14 cellular contexts compared by ENCODE assay signal in the genomic region with DNA sequence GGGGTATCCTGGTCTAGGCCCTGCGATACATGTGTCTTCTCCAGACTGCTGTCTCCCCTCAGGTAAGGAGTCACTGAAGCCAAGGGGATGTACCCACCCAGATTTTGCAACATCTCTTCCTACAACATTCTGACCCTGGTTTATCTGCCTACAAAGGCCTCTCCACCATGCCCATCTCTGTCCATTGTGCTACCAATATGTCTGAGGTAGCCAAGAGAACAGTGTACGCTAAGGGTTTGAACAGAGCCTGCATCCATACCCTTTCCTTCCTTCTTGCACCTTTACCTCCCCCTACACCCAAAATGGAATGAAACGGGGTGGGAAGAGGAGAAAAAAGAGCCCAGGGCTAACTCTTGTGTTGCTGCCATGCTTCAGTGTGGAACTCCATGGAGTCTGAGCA. TPM values are rescaled to one million over a fixed set of nuclear protein-coding genes. Genes with fewer than 3 reads are reported as not detected.
DNase-seq lines count a peak whose midpoint lies in the region; ATAC-seq and TF ChIP-seq lines count a peak whose summit lies in the region.
"Had no signal": no experiment of that assay in that cellular context is flagged by ENCODE, and none has a peak within 500 bp of the region (broad histone marks: within the 10 kb centered on the region; RNA-seq: fewer than 3 reads in every experiment).

No MANE protein-coding gene starts in this region.

- no peak for DNase-seq in activated CD8-positive, alpha-beta T cell treated with anti-CD3 and anti-CD28 coated beads for 36 hours
- DNase-seq in activated CD8-positive, alpha-beta T cell treated with anti-CD3 and anti-CD28 coated beads, Interleukin-2, amount 10 ng/mL, durations not matched to agents 7 days and 5 days = no peak
- DNase-seq in T-helper 17 cell (no peak), endodermal cell (no peak), NCI-H1048 (lab: John Stamatoyannopoulos, UW) (no peak), GDM1 (lab: John Stamatoyannopoulos, UW) (no peak)
- DNase-seq in activated T-helper 1 cell treated with anti-CD3 and anti-CD28 coated beads, Interleukin-12 subunit alpha, Interleukin-12 subunit beta, Interleukin-2, Interleukin-4 antibody, amounts not matched to agents 30 ng/mL and 10 ng/mL and 1 ng/mL, durations not matched to agents 14 hours and 24 hours and 36 hours (ENCODE audit: low spot score) = no peak
- DNase-seq: CD8-positive, alpha-beta memory T cell; GM23248; H7 had no signal

- no peak for ATAC-seq in activated CD8-positive, alpha-beta T cell treated with anti-CD3 and anti-CD28 coated beads for 36 hours
- no peak for ATAC-seq in activated CD8-positive, alpha-beta T cell treated with anti-CD3 and anti-CD28 coated beads, Interleukin-2, amount 10 ng/mL, durations not matched to agents 7 days and 5 days
- ATAC-seq in T-helper 17 cell = no peak
- ATAC-seq: GM12878 had no signal

- H3K27me3 ChIP-seq in endodermal cell (ENCODE audit: control insufficient read depth, insufficient read depth, low read length, poor library complexity, severe bottlenecking) = no peaks in the 10 kb centered on the region

- H3K36me3 ChIP-seq in endodermal cell (ENCODE audit: control insufficient read depth, insufficient read depth, low read length) = peaks cover 83% of the 10 kb centered on the region

- no peaks in the 10 kb centered on the region for H3K27me3 Mint-ChIP-seq in activated CD8-positive, alpha-beta T cell treated with anti-CD3 and anti-CD28 coated beads for 36 hours
- H3K27me3 Mint-ChIP-seq in activated CD8-positive, alpha-beta T cell treated with anti-CD3 and anti-CD28 coated beads, Interleukin-2, amount 10 ng/mL, durations not matched to agents 7 days and 5 days (ENCODE audit: low read depth) = no peaks in the 10 kb centered on the region
- H3K27me3 Mint-ChIP-seq in T-helper 17 cell (no peaks in the 10 kb centered on the region), endodermal cell (ENCODE audit: insufficient read depth) (no peaks in the 10 kb centered on the region)
- no peaks in the 10 kb centered on the region for H3K27me3 Mint-ChIP-seq in activated T-helper 1 cell treated with anti-CD3 and anti-CD28 coated beads, Interleukin-12 subunit alpha, Interleukin-12 subunit beta, Interleukin-2, Interleukin-4 antibody, amounts not matched to agents 30 ng/mL and 10 ng/mL and 1 ng/mL, durations not matched to agents 14 hours and 24 hours and 36 hours (ENCODE audit: insufficient read depth)
- H3K27me3 Mint-ChIP-seq: CD8-positive, alpha-beta memory T cell had no signal

- CTCF ChIA-PET in activated CD8-positive, alpha-beta T cell treated with anti-CD3 and anti-CD28 coated beads for 36 hours (lab: Charles Lee) = no interaction called here
- CTCF ChIA-PET in activated CD8-positive, alpha-beta T cell treated with anti-CD3 and anti-CD28 coated beads, Interleukin-2, amount 10 ng/mL, durations not matched to agents 7 days and 5 days (lab: Charles Lee) = no interaction called here

- no peaks in the 10 kb centered on the region for H3K9me3 Mint-ChIP-seq in activated CD8-positive, alpha-beta T cell treated with anti-CD3 and anti-CD28 coated beads for 36 hours
- no peaks in the 10 kb centered on the region for H3K9me3 Mint-ChIP-seq in activated CD8-positive, alpha-beta T cell treated with anti-CD3 and anti-CD28 coated beads, Interleukin-2, amount 10 ng/mL, durations not matched to agents 7 days and 5 days (ENCODE audit: insufficient read depth)
- H3K9me3 Mint-ChIP-seq in endodermal cell = no peaks in the 10 kb centered on the region
- no peaks in the 10 kb centered on the region for H3K9me3 Mint-ChIP-seq in activated T-helper 1 cell treated with anti-CD3 and anti-CD28 coated beads, Interleukin-12 subunit alpha, Interleukin-12 subunit beta, Interleukin-2, Interleukin-4 antibody, amounts not matched to agents 30 ng/mL and 10 ng/mL and 1 ng/mL, durations not matched to agents 14 hours and 24 hours and 36 hours
- H3K9me3 Mint-ChIP-seq: CD14-positive monocyte; CD8-positive, alpha-beta memory T cell had no signal

- peaks cover 45% of the 10 kb centered on the region for H3K4me1 Mint-ChIP-seq in activated CD8-positive, alpha-beta T cell treated with anti-CD3 and anti-CD28 coated beads for 36 hours (ENCODE audit: low read depth)
- H3K4me1 Mint-ChIP-seq in activated CD8-positive, alpha-beta T cell treated with anti-CD3 and anti-CD28 coated beads, Interleukin-2, amount 10 ng/mL, durations not matched to agents 7 days and 5 days (ENCODE audit: low read depth) = peaks cover 17% of the 10 kb centered on the region
- H3K4me1 Mint-ChIP-seq in T-helper 17 cell (peaks cover 27% of the 10 kb centered on the region), endodermal cell (peaks cover under 1% of the 10 kb centered on the region)
- H3K4me1 Mint-ChIP-seq in activated T-helper 1 cell treated with anti-CD3 and anti-CD28 coated beads, Interleukin-12 subunit alpha, Interleukin-12 subunit beta, Interleukin-2, Interleukin-4 antibody, amounts not matched to agents 30 ng/mL and 10 ng/mL and 1 ng/mL, durations not matched to agents 14 hours and 24 hours and 36 hours (ENCODE audit: low read depth) = peaks cover 11% of the 10 kb centered on the region

- 93 to 100% methylated on average over 2 to 3 of the region's 3 CpGs for WGBS in endodermal cell (ENCODE audit: insufficient coverage in 1 of 2, insufficient read length in 1 of 2), 2 experiments

- H3K27ac ChIP-seq in endodermal cell (ENCODE audit: low read depth, low read length) = no peak overlapping the region
- H3K27ac ChIP-seq: 22Rv1, GM23248, HL-60 had no signal

- H3K9me3 ChIP-seq in T-helper 17 cell (ENCODE audit: control insufficient read depth, low read length, poor library complexity, severe bottlenecking) = no peaks in the 10 kb centered on the region
- H3K9me3 ChIP-seq in endodermal cell (ENCODE audit: control insufficient read depth, low read length) = no peaks in the 10 kb centered on the region

- no peak for TF ChIP-seq CTCF in activated CD8-positive, alpha-beta T cell treated with anti-CD3 and anti-CD28 coated beads for 36 hours (IDR thresholded peaks at IDR 0.05)
- TF ChIP-seq CTCF in endodermal cell (conservative IDR thresholded peaks at IDR 0.05) = no peak

- H3K4me3 ChIP-seq in endodermal cell (ENCODE audit: low read length) = no peak overlapping the region
- H3K4me3 ChIP-seq: GM12878, GM23248 had no signal

- POLR2A ChIA-PET in activated CD8-positive, alpha-beta T cell treated with anti-CD3 and anti-CD28 coated beads for 36 hours (lab: Charles Lee) = no interaction called here
- POLR2A ChIA-PET in activated CD8-positive, alpha-beta T cell treated with anti-CD3 and anti-CD28 coated beads, Interleukin-2, amount 10 ng/mL, durations not matched to agents 7 days and 5 days (lab: Charles Lee) = no interaction called here

- no peaks in the 10 kb centered on the region for H3K4me1 ChIP-seq in endodermal cell (ENCODE audit: control insufficient read depth, insufficient read depth, low read length)

- H3K27ac Mint-ChIP-seq in activated CD8-positive, alpha-beta T cell treated with anti-CD3 and anti-CD28 coated beads for 36 hours = peak overlapping the region; percentile 21
- H3K27ac Mint-ChIP-seq in activated CD8-positive, alpha-beta T cell treated with anti-CD3 and anti-CD28 coated beads, Interleukin-2, amount 10 ng/mL, durations not matched to agents 7 days and 5 days = no peak overlapping the region
- H3K27ac Mint-ChIP-seq in T-helper 17 cell = peak overlapping the region; percentile 88
- H3K27ac Mint-ChIP-seq in endodermal cell = peak overlapping the region; percentile 41
- no peak overlapping the region for H3K27ac Mint-ChIP-seq in activated T-helper 1 cell treated with anti-CD3 and anti-CD28 coated beads, Interleukin-12 subunit alpha, Interleukin-12 subunit beta, Interleukin-2, Interleukin-4 antibody, amounts not matched to agents 30 ng/mL and 10 ng/mL and 1 ng/mL, durations not matched to agents 14 hours and 24 hours and 36 hours

- intact Hi-C loops in activated CD8-positive, alpha-beta T cell treated with anti-CD3 and anti-CD28 coated beads for 36 hours (cut with micrococcal nuclease) = no loop called here
- intact Hi-C loops in activated T-helper 1 cell treated with anti-CD3 and anti-CD28 coated beads, Interleukin-12 subunit alpha, Interleukin-12 subunit beta, Interleukin-2, Interleukin-4 antibody, amounts not matched to agents 30 ng/mL and 10 ng/mL and 1 ng/mL, durations not matched to agents 14 hours and 24 hours and 36 hours (cut with micrococcal nuclease) = no loop called here

- H3K9ac ChIP-seq in endodermal cell (ENCODE audit: extremely low read depth, low read length, poor library complexity, severe bottlenecking) = no peak overlapping the region
- H3K9ac ChIP-seq: GM23248 had no signal

- H3K4me3 Mint-ChIP-seq in activated CD8-positive, alpha-beta T cell treated with anti-CD3 and anti-CD28 coated beads for 36 hours = no peak overlapping the region
- no peak overlapping the region for H3K4me3 Mint-ChIP-seq in activated CD8-positive, alpha-beta T cell treated with anti-CD3 and anti-CD28 coated beads, Interleukin-2, amount 10 ng/mL, durations not matched to agents 7 days and 5 days
- H3K4me3 Mint-ChIP-seq in T-helper 17 cell (no peak overlapping the region), endodermal cell (no peak overlapping the region)
- H3K4me3 Mint-ChIP-seq in activated T-helper 1 cell treated with anti-CD3 and anti-CD28 coated beads, Interleukin-12 subunit alpha, Interleukin-12 subunit beta, Interleukin-2, Interleukin-4 antibody, amounts not matched to agents 30 ng/mL and 10 ng/mL and 1 ng/mL, durations not matched to agents 14 hours and 24 hours and 36 hours = no peak overlapping the region
- H3K4me3 Mint-ChIP-seq: CD14-positive monocyte; CD8-positive, alpha-beta memory T cell had no signal

- peaks cover 42% of the 10 kb centered on the region for H3K36me3 Mint-ChIP-seq in activated CD8-positive, alpha-beta T cell treated with anti-CD3 and anti-CD28 coated beads for 36 hours (ENCODE audit: low read depth)
- peaks cover 50% of the 10 kb centered on the region for H3K36me3 Mint-ChIP-seq in activated CD8-positive, alpha-beta T cell treated with anti-CD3 and anti-CD28 coated beads, Interleukin-2, amount 10 ng/mL, durations not matched to agents 7 days and 5 days (ENCODE audit: low read depth)
- H3K36me3 Mint-ChIP-seq in T-helper 17 cell (ENCODE audit: low read depth) (peaks cover 4% of the 10 kb centered on the region), endodermal cell (ENCODE audit: low read depth) (peaks cover 51% of the 10 kb centered on the region)
- H3K36me3 Mint-ChIP-seq in activated T-helper 1 cell treated with anti-CD3 and anti-CD28 coated beads, Interleukin-12 subunit alpha, Interleukin-12 subunit beta, Interleukin-2, Interleukin-4 antibody, amounts not matched to agents 30 ng/mL and 10 ng/mL and 1 ng/mL, durations not matched to agents 14 hours and 24 hours and 36 hours (ENCODE audit: low read depth) = peaks cover 36% of the 10 kb centered on the region

RNA-seq across cellular contexts. Expression of gene ZC3H15, which starts 11.9 kb away (rescaled TPM):
- 100 to 1,000 TPM; 101 to 106 TPM for total RNA-seq in activated CD8-positive, alpha-beta T cell treated with anti-CD3 and anti-CD28 coated beads for 36 hours
- total RNA-seq in activated CD8-positive, alpha-beta T cell treated with anti-CD3 and anti-CD28 coated beads, Interleukin-2, amount 10 ng/mL, durations not matched to agents 7 days and 5 days = 10 to 100 TPM; 68.1 to 73.7 TPM
- total RNA-seq in T-helper 17 cell (100 to 1,000 TPM in 1 of 2 donors, 10 to 100 TPM in 1; 91.9 to 115 TPM), endodermal cell (10 to 100 TPM; 54.6 to 59.3 TPM)
- 68.8 TPM for polyA plus RNA-seq in endodermal cell (2013, experiment 1 of 2)
- 66.1 TPM for polyA plus RNA-seq in endodermal cell (2013, experiment 2 of 2)
- 107 and 111 TPM in 2 replicates for total RNA-seq in activated T-helper 1 cell treated with anti-CD3 and anti-CD28 coated beads, Interleukin-12 subunit alpha, Interleukin-12 subunit beta, Interleukin-2, Interleukin-4 antibody, amounts not matched to agents 30 ng/mL and 10 ng/mL and 1 ng/mL, durations not matched to agents 14 hours and 24 hours and 36 hours

Comparison
In these comparisons a context has a peak if more than half of its experiments do, and no peak if none do; other contexts are left out.
1. H3K27ac Mint-ChIP-seq: peak in activated CD8-positive, alpha-beta T cell treated with anti-CD3 and anti-CD28 coated beads for 36 hours (single experiment), T-helper 17 cell (single experiment) and endodermal cell (single experiment); none in activated CD8-positive, alpha-beta T cell treated with anti-CD3 and anti-CD28 coated beads, Interleukin-2, amount 10 ng/mL, durations not matched to agents 7 days and 5 days (single experiment) and activated T-helper 1 cell treated with anti-CD3 and anti-CD28 coated beads, Interleukin-12 subunit alpha, Interleukin-12 subunit beta, Interleukin-2, Interleukin-4 antibody, amounts not matched to agents 30 ng/mL and 10 ng/mL and 1 ng/mL, durations not matched to agents 14 hours and 24 hours and 36 hours (single experiment).